ENCODE assay signal across 24 cellular contexts in the genomic region with DNA sequence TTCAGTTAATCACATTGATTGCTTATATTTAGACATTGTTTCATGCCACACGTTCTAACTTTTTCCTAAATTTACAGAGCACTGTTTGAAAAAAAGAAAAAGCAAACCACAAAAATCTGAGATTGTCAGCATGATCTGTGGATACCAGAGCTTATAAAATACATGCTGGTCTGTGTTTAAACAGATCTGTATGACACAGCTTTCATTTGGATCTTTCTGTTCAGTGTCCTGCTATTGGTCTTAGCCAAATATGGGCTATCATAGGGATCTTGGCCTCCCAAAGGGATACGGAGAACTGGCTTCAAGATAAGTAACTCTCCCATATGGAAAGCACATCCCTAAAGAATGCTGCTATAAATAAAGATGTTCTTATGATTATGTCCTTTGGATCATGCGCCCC. TPM values are rescaled to one million over a fixed set of nuclear protein-coding genes. Genes with fewer than 3 reads are reported as not detected.
"Had no signal": no experiment of that assay in that cellular context is flagged by ENCODE, and none has a peak within 500 bp of the region (broad histone marks: within the 10 kb centered on the region; RNA-seq: fewer than 3 reads in every experiment).

No MANE protein-coding gene starts in this region.

- H3K9me3 Mint-ChIP-seq: activated naive CD4-positive, alpha-beta T cell treated with anti-CD3 and anti-CD28 coated beads, Interleukin-2, amount 10 ng/mL, durations not matched to agents 7 days and 5 days; activated naive CD8-positive, alpha-beta T cell treated with anti-CD3 and anti-CD28 coated beads, Interleukin-2, amount 50 U/mL, for 24 hours; activated T-cell treated with anti-CD3 and anti-CD28 coated beads, Interleukin-2, amount 50 U/mL, for 4 hours; nephron progenitor cell; stimulated activated naive CD8-positive, alpha-beta T cell treated with anti-CD3 and anti-CD28 coated beads, Interleukin-15, Interleukin-2, amounts not matched to agents 100 ng/mL and 50 ng/mL, for 24 hours had no signal

- H3K9me3 ChIP-seq: ascending aorta, breast epithelium, esophagus muscularis mucosa, right atrium auricular region, vagina had no signal

- H3K27me3 Mint-ChIP-seq: activated naive CD4-positive, alpha-beta T cell treated with anti-CD3 and anti-CD28 coated beads, Interleukin-2, amount 10 ng/mL, durations not matched to agents 7 days and 5 days; activated naive CD8-positive, alpha-beta T cell treated with anti-CD3 and anti-CD28 coated beads, Interleukin-2, amount 50 U/mL, for 24 hours; progenitor cell of endocrine pancreas; stimulated activated naive CD8-positive, alpha-beta T cell treated with anti-CD3 and anti-CD28 coated beads, Interleukin-15, Interleukin-2, amounts not matched to agents 100 ng/mL and 50 ng/mL, for 24 hours had no signal

- DNase-seq: activated CD4-positive, alpha-beta T cell treated with anti-CD3 and anti-CD28 coated beads, Interleukin-2, amount 50 U/mL, for 1 hour; activated CD8-positive, alpha-beta memory T cell treated with anti-CD3 and anti-CD28 coated beads, Interleukin-2, amount 50 U/mL, for 4 hours; activated naive CD4-positive, alpha-beta T cell treated with anti-CD3 and anti-CD28 coated beads, Interleukin-2, amount 10 ng/mL, durations not matched to agents 7 days and 5 days; activated naive CD8-positive, alpha-beta T cell treated with anti-CD3 and anti-CD28 coated beads, Interleukin-2, amount 50 U/mL, for 24 hours; activated T-cell treated with anti-CD3 and anti-CD28 coated beads, Interleukin-2, amount 50 U/mL, for 4 hours; cerebellar nuclear complex; cortex of kidney; effector memory CD4-positive, alpha-beta T cell; left cardiac atrium; nephron progenitor cell; nucleus accumbens; stimulated activated CD4-positive, alpha-beta T cell treated with anti-CD3 and anti-CD28 coated beads, Interleukin-15, amount 100 ng/mL, for 24 hours; stimulated activated CD4-positive, alpha-beta T cell treated with anti-CD3 and anti-CD28 coated beads, Interleukin-2, amount 100 ng/mL, for 48 hours; T1000 had no signal

- H3K4me3 Mint-ChIP-seq: activated naive CD4-positive, alpha-beta T cell treated with anti-CD3 and anti-CD28 coated beads, Interleukin-2, amount 10 ng/mL, durations not matched to agents 7 days and 5 days; activated naive CD8-positive, alpha-beta T cell treated with anti-CD3 and anti-CD28 coated beads, Interleukin-2, amount 50 U/mL, for 24 hours; activated T-cell treated with anti-CD3 and anti-CD28 coated beads, Interleukin-2, amount 50 U/mL, for 4 hours; nephron progenitor cell; stimulated activated naive CD8-positive, alpha-beta T cell treated with anti-CD3 and anti-CD28 coated beads, Interleukin-15, Interleukin-2, amounts not matched to agents 100 ng/mL and 50 ng/mL, for 24 hours had no signal

- H3K27ac ChIP-seq: ascending aorta, breast epithelium, esophagus muscularis mucosa, hepatocyte, right atrium auricular region, skin epidermis, vagina had no signal

- H3K36me3 ChIP-seq: breast epithelium, esophagus muscularis mucosa, right atrium auricular region had no signal

- H3K27me3 ChIP-seq: ascending aorta, breast epithelium, esophagus muscularis mucosa, hepatocyte, right atrium auricular region, vagina had no signal

- H3K36me3 Mint-ChIP-seq: activated naive CD4-positive, alpha-beta T cell treated with anti-CD3 and anti-CD28 coated beads, Interleukin-2, amount 10 ng/mL, durations not matched to agents 7 days and 5 days had no signal

- H3K4me1 ChIP-seq: breast epithelium, right atrium auricular region had no signal

- H3K27ac Mint-ChIP-seq: activated naive CD4-positive, alpha-beta T cell treated with anti-CD3 and anti-CD28 coated beads, Interleukin-2, amount 10 ng/mL, durations not matched to agents 7 days and 5 days; activated naive CD8-positive, alpha-beta T cell treated with anti-CD3 and anti-CD28 coated beads, Interleukin-2, amount 50 U/mL, for 24 hours; nephron progenitor cell; progenitor cell of endocrine pancreas; stimulated activated naive CD8-positive, alpha-beta T cell treated with anti-CD3 and anti-CD28 coated beads, Interleukin-15, Interleukin-2, amounts not matched to agents 100 ng/mL and 50 ng/mL, for 24 hours had no signal

- H3K4me3 ChIP-seq: ascending aorta, breast epithelium, esophagus muscularis mucosa, hepatocyte, right atrium auricular region, skin epidermis, vagina had no signal

- H3K4me1 Mint-ChIP-seq: activated naive CD4-positive, alpha-beta T cell treated with anti-CD3 and anti-CD28 coated beads, Interleukin-2, amount 10 ng/mL, durations not matched to agents 7 days and 5 days; activated naive CD8-positive, alpha-beta T cell treated with anti-CD3 and anti-CD28 coated beads, Interleukin-2, amount 50 U/mL, for 24 hours had no signal

RNA-seq across cellular contexts. Expression of a gene that starts 20.2 kb away (rescaled TPM):
- total RNA-seq: T-helper 1 cell treated with Interleukin-12 subunit alpha and Interleukin-12 subunit beta and Interleukin-4 antibody, amounts not matched to agents 30 ng/mL and 1 ng/mL, for 36 hours had no signal
